ENCODE assay signal across 1 cellular context in genomic region chr17:80782536-80783427, GRCh38.
TF ChIP-seq lines count a peak whose summit lies in the region.

No MANE protein-coding gene starts in this region.

TF ChIP-seq in IMR-90, 13 proteins besides CTCF, POLR2A, EP300 and RAD21 (continued from another document):
- TF ChIP-seq ELK1 (IDR thresholded peaks at IDR 0.05; ENCODE audit: borderline replicate concordance, low read depth, low read length): no peak
- no peak for TF ChIP-seq SMC3 (IDR thresholded peaks at IDR 0.05; ENCODE audit: low read depth, low read length)
TF ChIP-seq in IMR-90: peak in this region for 0.
